Comparison of ENCODE assay signal across 8 cellular contexts in the genomic region with DNA sequence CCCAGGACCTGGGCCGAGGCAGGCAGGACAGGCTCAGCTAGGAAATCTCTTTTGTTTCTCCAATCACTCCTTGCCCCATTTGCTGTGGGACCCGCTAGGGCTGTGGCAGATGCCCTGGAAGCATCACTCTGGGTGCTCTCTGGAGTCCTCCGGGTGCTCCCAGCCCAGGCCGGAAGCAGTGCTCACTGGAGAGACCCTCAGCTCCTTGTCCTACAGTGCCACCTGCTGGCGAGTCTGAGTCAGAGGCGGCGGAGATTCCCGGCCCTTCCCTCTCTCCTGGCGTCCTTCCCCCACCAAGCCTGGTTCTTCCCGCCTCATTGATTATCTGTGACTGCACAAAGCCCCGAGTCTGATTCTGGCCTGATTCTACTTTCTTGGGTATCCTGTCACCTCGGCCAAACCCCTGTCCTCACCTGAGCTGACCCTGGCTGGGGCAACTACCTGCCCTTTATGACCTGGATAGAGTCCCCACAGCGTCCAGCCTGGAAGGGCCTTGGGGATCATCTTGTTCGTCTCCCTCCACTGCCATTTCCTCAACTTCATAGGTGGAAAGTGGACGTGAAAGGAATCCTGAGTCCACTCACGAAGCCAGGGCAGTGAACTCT.
DNase-seq lines count a peak whose midpoint lies in the region; ATAC-seq and TF ChIP-seq lines count a peak whose summit lies in the region.

No MANE protein-coding gene starts in this region.

- in situ Hi-C loops in astrocyte of the spinal cord (cut with HindIII; ENCODE audit: low sequenced_read_pairs): no loop called here

- H3K4me3 ChIP-seq in LNCaP clone FGC (ENCODE audit: low read depth, low read length) (no peak overlapping the region), astrocyte of the spinal cord (ENCODE audit: low read depth, low read length) (no peak overlapping the region)

- ATAC-seq in GM18909 (IDR thresholded peaks at IDR 0.05; ENCODE audit: poor library complexity, unreplicated experiment) (no peak), GM18519 (IDR thresholded peaks at IDR 0.05; ENCODE audit: low FRiP score, unreplicated experiment) (no peak)

- DNase-seq in GM03348 (ENCODE audit: low spot score): peak; percentile 93
- DNase-seq in LNCaP clone FGC (ENCODE audit: low read depth): peak; percentile 50
- peak; percentile 53 to 79 for DNase-seq in SHP77 (lab: John Stamatoyannopoulos, UW)
- peak; percentile 59 for DNase-seq in astrocyte of the spinal cord (ENCODE audit: low read depth, low spot score)
- peak; percentile 92 for DNase-seq in iPS-NIHi7 (ENCODE audit: extremely low spot score)
- DNase-seq in stimulated activated CD4-positive, alpha-beta T cell treated with anti-CD3 and anti-CD28 coated beads, Interleukin-15, amount 100 ng/mL, for 24 hours: peak; percentile 70

- TF ChIP-seq CTCF in LNCaP clone FGC (IDR thresholded peaks at IDR 0.05; ENCODE audit: control insufficient read depth, extremely low read depth, insufficient read depth): peak; percentile 74
- TF ChIP-seq CTCF in astrocyte of the spinal cord (IDR thresholded peaks at IDR 0.05; ENCODE audit: low read depth, low read length): peak; percentile 83
